ENCODE assay signal across 20 cellular contexts in the genomic region with DNA sequence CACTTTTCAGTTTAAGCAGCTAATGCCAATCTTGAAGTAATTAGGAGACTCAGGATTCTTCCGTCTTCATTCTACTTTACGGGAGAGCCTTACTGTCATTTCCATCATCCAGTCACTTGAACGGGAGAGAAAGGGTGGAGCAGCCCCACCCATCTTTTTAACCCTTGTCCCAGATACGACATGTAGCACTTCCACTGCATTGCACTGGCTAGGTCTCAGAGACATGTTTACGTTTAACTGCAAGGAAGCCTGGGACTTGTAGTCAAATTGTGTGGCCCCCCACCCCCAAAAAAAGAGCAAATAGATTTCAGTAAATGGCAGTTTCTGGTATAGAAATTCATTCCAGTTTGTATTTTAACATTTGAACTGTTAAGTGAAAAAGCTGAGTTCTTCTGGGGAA. TPM values are rescaled to one million over a fixed set of nuclear protein-coding genes. Genes with fewer than 3 reads are reported as not detected.
DNase-seq lines count a peak whose midpoint lies in the region; ATAC-seq and TF ChIP-seq lines count a peak whose summit lies in the region.
"Had no signal": no experiment of that assay in that cellular context is flagged by ENCODE, and none has a peak within 500 bp of the region (broad histone marks: within the 10 kb centered on the region; RNA-seq: fewer than 3 reads in every experiment).

No MANE protein-coding gene starts in this region.

- no peaks in the 10 kb centered on the region for H3K4me1 Mint-ChIP-seq in mesothelial cell of epicardium
- H3K4me1 Mint-ChIP-seq: IgD-negative memory B cell had no signal

- no peak overlapping the region for H3K4me3 Mint-ChIP-seq in mesothelial cell of epicardium
- H3K4me3 Mint-ChIP-seq: CD4-positive, alpha-beta T cell; IgD-negative memory B cell had no signal

- peak; percentile 12 for DNase-seq in Daoy (ENCODE audit: low read depth)
- peak; percentile 53 for DNase-seq in LoVo (ENCODE audit: low spot score)
- peak; percentile 6 for DNase-seq in choroid plexus epithelial cell (ENCODE audit: low read depth)
- peak in 1 of 2 donors; percentile 12 for DNase-seq in left colon
- DNase-seq in activated T-cell treated with anti-CD3 and anti-CD28 coated beads, Interleukin-2, amount 50 U/mL, for 1 hour = no peak
- DNase-seq in mesothelial cell of epicardium (ENCODE audit: low spot score in 2 of 2, unreplicated experiment in 2 of 2) = no peak
- no peak for DNase-seq in activated CD4-positive, alpha-beta T cell treated with anti-CD3 and anti-CD28 coated beads for 1 hour
- DNase-seq in DMS79 (lab: John Stamatoyannopoulos, UW) = no peak
- DNase-seq: ACHN; CD4-positive, alpha-beta T cell; COR-L47; GDM1; HCEC 1CT; NCI-H187; NCI-H226; NCI-H524; NCI-H82 had no signal

- no peak overlapping the region for H3K4me3 ChIP-seq in choroid plexus epithelial cell (ENCODE audit: low read depth, low read length)
- H3K4me3 ChIP-seq: BLaER1, SJSA1 had no signal

- peaks cover 19% of the 10 kb centered on the region for H3K9me3 Mint-ChIP-seq in mesothelial cell of epicardium
- H3K9me3 Mint-ChIP-seq: IgD-negative memory B cell had no signal

- ATAC-seq in left colon = peak; percentile 84

- H3K27ac Mint-ChIP-seq in mesothelial cell of epicardium = no peak overlapping the region
- H3K27ac Mint-ChIP-seq: CD4-positive, alpha-beta T cell; IgD-negative memory B cell had no signal

- TF ChIP-seq CTCF in choroid plexus epithelial cell (conservative IDR thresholded peaks at IDR 0.05; ENCODE audit: low read depth, low read length) = no peak
- no peak for TF ChIP-seq CTCF in mesothelial cell of epicardium (IDR thresholded peaks at IDR 0.05; ENCODE audit: unreplicated experiment)

- intact Hi-C loops in left colon (cut with DNase I, micrococcal nuclease) = no loop called here

- H3K27me3 Mint-ChIP-seq in mesothelial cell of epicardium (ENCODE audit: low read depth) = no peaks in the 10 kb centered on the region
- H3K27me3 Mint-ChIP-seq: CD4-positive, alpha-beta T cell; IgD-negative memory B cell had no signal

- H3K36me3 Mint-ChIP-seq in mesothelial cell of epicardium = peaks cover 4% of the 10 kb centered on the region
- H3K36me3 Mint-ChIP-seq: IgD-negative memory B cell had no signal

RNA-seq across cellular contexts. Expression of gene SYT1, which starts 46.1 kb away (rescaled TPM):
- 0.45 and 1.1 TPM in 2 replicates for total RNA-seq in Daoy (2014; rRNA removed; shearing (Covaris generic))
- total RNA-seq in left colon = 1 to 10 TPM in 1 of 2 donors, under 1 TPM in 1; 0.92 to 1.5 TPM
- 13.6 to 15.4 TPM (median 15.3 TPM) in 3 replicates for total RNA-seq in mesothelial cell of epicardium
- total RNA-seq: CD4-positive, alpha-beta T cell had no signal

Comparison
In these comparisons a context has a peak if more than half of its experiments do, and no peak if none do; other contexts are left out.
1. DNase-seq: peak in Daoy (single experiment), LoVo (single experiment) and choroid plexus epithelial cell (single experiment); none in activated T-cell treated with anti-CD3 and anti-CD28 coated beads, Interleukin-2, amount 50 U/mL, for 1 hour (single experiment), mesothelial cell of epicardium (0 of 2), activated CD4-positive, alpha-beta T cell treated with anti-CD3 and anti-CD28 coated beads for 1 hour (single experiment) and DMS79 (single experiment).